In genomic region chr3:195238626-195239118, GRCh38 we compare ENCODE assay signal across 13 cellular contexts. TPM values are rescaled to one million over a fixed set of nuclear protein-coding genes. Genes with fewer than 3 reads are reported as not detected.
DNase-seq lines count a peak whose midpoint lies in the region; ATAC-seq and TF ChIP-seq lines count a peak whose summit lies in the region.
"Had no signal": no experiment of that assay in that cellular context is flagged by ENCODE, and none has a peak within 500 bp of the region (broad histone marks: within the 10 kb centered on the region; RNA-seq: fewer than 3 reads in every experiment).

No MANE protein-coding gene starts in this region.

- H3K27me3 ChIP-seq in thyroid gland = no peaks in the 10 kb centered on the region
- H3K27me3 ChIP-seq: BLaER1 treated with 17β-estradiol and CSF1 and Interleukin-3, amounts not matched to agents 10 nM and 100 nM had no signal

- H3K4me1 Mint-ChIP-seq in WTC11 = peaks cover 35% of the 10 kb centered on the region
- H3K4me1 Mint-ChIP-seq in neural crest cell = peaks cover 27% of the 10 kb centered on the region

- H3K36me3 ChIP-seq in thyroid gland = no peaks in the 10 kb centered on the region

- H3K27ac Mint-ChIP-seq in WTC11 (0 out of 2 replicates have a peak overlapping the region, but pooled peaks have one; percentile 9), neural crest cell (ENCODE audit: unreplicated experiment) (peak overlapping the region; percentile 29)
- H3K27ac Mint-ChIP-seq: T-cell had no signal

- H3K4me1 ChIP-seq in thyroid gland = peaks cover 0 to 9% of the 10 kb centered on the region in 2 donors

- peak overlapping the region in 1 of 3 donors; percentile 7 for H3K27ac ChIP-seq in thyroid gland
- H3K27ac ChIP-seq: BLaER1 treated with 17β-estradiol and CSF1 and Interleukin-3, amounts not matched to agents 10 nM and 100 nM had no signal

- H3K4me3 Mint-ChIP-seq in WTC11 (no peak overlapping the region), neural crest cell (no peak overlapping the region)
- H3K4me3 Mint-ChIP-seq: T-cell had no signal

- H3K4me3 ChIP-seq in fibroblast of villous mesenchyme (ENCODE audit: low read depth, low read length) (no peak overlapping the region), thyroid gland (replicated peaks in 1 of 3) (no peak overlapping the region)
- H3K4me3 ChIP-seq: BLaER1 treated with 17β-estradiol and CSF1 and Interleukin-3, amounts not matched to agents 10 nM and 100 nM had no signal

- POLR2A ChIA-PET in WTC11 (lab: Charles Lee) = no interaction called here

- H3K9me3 Mint-ChIP-seq in WTC11 (peaks cover 23% of the 10 kb centered on the region), neural crest cell (no peaks in the 10 kb centered on the region)

- H3K9me3 ChIP-seq in thyroid gland = no peaks in the 10 kb centered on the region

- 65 to 79% methylated on average over 9 of the region's 9 CpGs for WGBS in thyroid gland, 2 donors

- ATAC-seq in WTC11 (no peak), HG02938 (IDR thresholded peaks at IDR 0.05; ENCODE audit: unreplicated experiment) (no peak)
- ATAC-seq: T-cell had no signal

- CTCF ChIA-PET in WTC11 (lab: Charles Lee) = interaction anchor here (0.6 to 1.9 kb wide), 3 partner anchors 14 to 556 kb away, joined by 3 to 4 read pairs (median 3); no protein-coding TSS in a partner anchor

- H3K36me3 Mint-ChIP-seq in WTC11 (peaks cover 35% of the 10 kb centered on the region), neural crest cell (ENCODE audit: low read depth) (peaks cover 15% of the 10 kb centered on the region)

- TF ChIP-seq POLR2A in thyroid gland (IDR thresholded peaks at IDR 0.05) = no peak

- DNase-seq in AG08395 (ENCODE audit: low spot score) (peak; percentile 60), WTC11 (ENCODE audit: low spot score) (no peak), fibroblast of villous mesenchyme (ENCODE audit: low read depth) (peak; percentile 44), neural crest cell (ENCODE audit: low read depth, low spot score) (no peak), hippocampal formation (lab: John Stamatoyannopoulos, UW) (no peak), cerebellar cortex (ENCODE audit: low spot score) (no peak), thyroid gland (no peak)
- DNase-seq: Kasumi-1; NCI-H524 treated with DMSO at 0.1 percent for 48 hours; stimulated activated CD4-positive, alpha-beta T cell treated with anti-CD3 and anti-CD28 coated beads, Interleukin-4, amount 100 ng/mL, for 24 hours had no signal

- TF ChIP-seq CTCF in WTC11 (IDR thresholded peaks at IDR 0.05) (no peak), fibroblast of villous mesenchyme (IDR thresholded peaks at IDR 0.05; ENCODE audit: insufficient read depth, low read depth, low read length) (no peak), neural crest cell (conservative IDR thresholded peaks at IDR 0.05) (no peak), thyroid gland (IDR thresholded peaks at IDR 0.05) (no peak)

- H3K27me3 Mint-ChIP-seq in WTC11 (ENCODE audit: low read depth) (no peaks in the 10 kb centered on the region; the same call in 1 of the 2 replicates), neural crest cell (ENCODE audit: low read depth) (no peaks in the 10 kb centered on the region)
- H3K27me3 Mint-ChIP-seq: T-cell had no signal

- intact Hi-C loops in thyroid gland (cut with DNase I) = no loop called here

TF ChIP-seq in WTC11, 78 proteins besides CTCF, POLR2A, EP300 and RAD21 (continues in another document):
- no peak for TF ChIP-seq ZBTB21 (CRISPR knock-in tag; IDR thresholded peaks at IDR 0.05; ENCODE audit: borderline replicate concordance)
- TF ChIP-seq NR3C1 (CRISPR knock-in tag; conservative IDR thresholded peaks at IDR 0.05; ENCODE audit: low read depth) = no peak
- TF ChIP-seq PREB (CRISPR knock-in tag; IDR thresholded peaks at IDR 0.05; ENCODE audit: borderline replicate concordance) = no peak
- TF ChIP-seq ZNF138 (CRISPR knock-in tag; conservative IDR thresholded peaks at IDR 0.05) = no peak
- no peak for TF ChIP-seq HMGXB4 (CRISPR knock-in tag; IDR thresholded peaks at IDR 0.05)
- TF ChIP-seq, protein P1, sequence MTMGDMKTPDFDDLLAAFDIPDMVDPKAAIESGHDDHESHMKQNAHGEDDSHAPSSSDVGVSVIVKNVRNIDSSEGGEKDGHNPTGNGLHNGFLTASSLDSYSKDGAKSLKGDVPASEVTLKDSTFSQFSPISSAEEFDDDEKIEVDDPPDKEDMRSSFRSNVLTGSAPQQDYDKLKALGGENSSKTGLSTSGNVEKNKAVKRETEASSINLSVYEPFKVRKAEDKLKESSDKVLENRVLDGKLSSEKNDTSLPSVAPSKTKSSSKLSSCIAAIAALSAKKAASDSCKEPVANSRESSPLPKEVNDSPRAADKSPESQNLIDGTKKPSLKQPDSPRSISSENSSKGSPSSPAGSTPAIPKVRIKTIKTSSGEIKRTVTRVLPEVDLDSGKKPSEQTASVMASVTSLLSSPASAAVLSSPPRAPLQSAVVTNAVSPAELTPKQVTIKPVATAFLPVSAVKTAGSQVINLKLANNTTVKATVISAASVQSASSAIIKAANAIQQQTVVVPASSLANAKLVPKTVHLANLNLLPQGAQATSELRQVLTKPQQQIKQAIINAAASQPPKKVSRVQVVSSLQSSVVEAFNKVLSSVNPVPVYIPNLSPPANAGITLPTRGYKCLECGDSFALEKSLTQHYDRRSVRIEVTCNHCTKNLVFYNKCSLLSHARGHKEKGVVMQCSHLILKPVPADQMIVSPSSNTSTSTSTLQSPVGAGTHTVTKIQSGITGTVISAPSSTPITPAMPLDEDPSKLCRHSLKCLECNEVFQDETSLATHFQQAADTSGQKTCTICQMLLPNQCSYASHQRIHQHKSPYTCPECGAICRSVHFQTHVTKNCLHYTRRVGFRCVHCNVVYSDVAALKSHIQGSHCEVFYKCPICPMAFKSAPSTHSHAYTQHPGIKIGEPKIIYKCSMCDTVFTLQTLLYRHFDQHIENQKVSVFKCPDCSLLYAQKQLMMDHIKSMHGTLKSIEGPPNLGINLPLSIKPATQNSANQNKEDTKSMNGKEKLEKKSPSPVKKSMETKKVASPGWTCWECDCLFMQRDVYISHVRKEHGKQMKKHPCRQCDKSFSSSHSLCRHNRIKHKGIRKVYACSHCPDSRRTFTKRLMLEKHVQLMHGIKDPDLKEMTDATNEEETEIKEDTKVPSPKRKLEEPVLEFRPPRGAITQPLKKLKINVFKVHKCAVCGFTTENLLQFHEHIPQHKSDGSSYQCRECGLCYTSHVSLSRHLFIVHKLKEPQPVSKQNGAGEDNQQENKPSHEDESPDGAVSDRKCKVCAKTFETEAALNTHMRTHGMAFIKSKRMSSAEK (CRISPR knock-in tag; IDR thresholded peaks at IDR 0.05; ENCODE audit: borderline replicate concordance) = no peak
- no peak for TF ChIP-seq KAT7 (CRISPR knock-in tag; IDR thresholded peaks at IDR 0.05; ENCODE audit: borderline replicate concordance)
- TF ChIP-seq FOXK1 (CRISPR knock-in tag; IDR thresholded peaks at IDR 0.05) = no peak
- no peak for TF ChIP-seq SMAD4 (CRISPR knock-in tag; IDR thresholded peaks at IDR 0.05)

RNA-seq across cellular contexts. Expression of gene XXYLT1, which starts 32.3 kb away (rescaled TPM):
- 21.4 to 23.4 TPM (median 22.5 TPM) in 3 replicates for total RNA-seq in WTC11 (2021)
- total RNA-seq in fibroblast of villous mesenchyme = 32.8 and 33.5 TPM in 2 replicates
- total RNA-seq in neural crest cell = 41.1 and 41.2 TPM in 2 replicates
- 10 to 100 TPM in 3 of 4 donors, 1 to 10 TPM in 1; 9.8 to 14.6 (median 13.9) TPM for total RNA-seq in thyroid gland

Comparison
In these comparisons a context has a peak if more than half of its experiments do, and no peak if none do; other contexts are left out.
1. DNase-seq: peak in AG08395 (single experiment) and fibroblast of villous mesenchyme (single experiment); none in WTC11 (single experiment), neural crest cell (single experiment), hippocampal formation (0 of 2), cerebellar cortex (single experiment) and thyroid gland (0 of 2).